In genomic region chrX:76279007-76279406, GRCh38 we compare ENCODE assay signal across 9 cellular contexts.
DNase-seq lines count a peak whose midpoint lies in the region; ATAC-seq, FAIRE-seq and TF ChIP-seq lines count a peak whose summit lies in the region.
"Had no signal": no experiment of that assay in that cellular context is flagged by ENCODE, and none has a peak within 500 bp of the region (broad histone marks: within the 10 kb centered on the region; RNA-seq: fewer than 3 reads in every experiment).

No MANE protein-coding gene starts in this region.

- no peaks in the 10 kb centered on the region for H3K27me3 Mint-ChIP-seq in naive thymus-derived CD8-positive, alpha-beta T cell
- H3K27me3 Mint-ChIP-seq: activated naive CD8-positive, alpha-beta T cell had no signal

- H3K36me3 ChIP-seq in DOHH2 (ENCODE audit: control insufficient read depth, low read length) = no peaks in the 10 kb centered on the region
- H3K36me3 ChIP-seq in upper lobe of right lung = no peaks in the 10 kb centered on the region

- peak; percentile 12 for FAIRE-seq in endometrium (lab: Jason Lieb, UNC)

- intact Hi-C loops in upper lobe of right lung (cut with DNase I) = no loop called here

- H3K4me3 Mint-ChIP-seq in naive thymus-derived CD8-positive, alpha-beta T cell = no peak overlapping the region
- H3K4me3 Mint-ChIP-seq: activated naive CD8-positive, alpha-beta T cell had no signal

- TF ChIP-seq CTCF in DOHH2 (IDR thresholded peaks at IDR 0.05; ENCODE audit: low read depth, low read length, poor library complexity, severe bottlenecking) (peak; percentile 56), WI38 (IDR thresholded peaks at IDR 0.05; ENCODE audit: low read depth, low read length) (peak; percentile 46), upper lobe of right lung (IDR thresholded peaks at IDR 0.05) (peak; percentile 54)

- H3F3A ChIP-seq in DOHH2 (ENCODE audit: control insufficient read depth, insufficient read depth) = no peaks in the 10 kb centered on the region

- peak; percentile 84 for ATAC-seq in GM21529 (IDR thresholded peaks at IDR 0.05; ENCODE audit: unreplicated experiment)
- no peak for ATAC-seq in naive thymus-derived CD8-positive, alpha-beta T cell
- ATAC-seq in upper lobe of right lung = peak; percentile 63
- no peak for ATAC-seq in HG02938 (IDR thresholded peaks at IDR 0.05; ENCODE audit: unreplicated experiment)

- DNase-seq in NCI-H2029 treated with DMSO at 0.1 percent for 48 hours (lab: John Stamatoyannopoulos, UW) (peak; percentile 0), upper lobe of right lung (no peak)
- DNase-seq in naive thymus-derived CD8-positive, alpha-beta T cell = peak in 9 of 10 donors; percentile 5 to 66 (median 32)

- no peak overlapping the region for H3K27ac Mint-ChIP-seq in naive thymus-derived CD8-positive, alpha-beta T cell
- H3K27ac Mint-ChIP-seq: activated naive CD8-positive, alpha-beta T cell had no signal

- H3K9me3 ChIP-seq in DOHH2 (ENCODE audit: control insufficient read depth, insufficient read depth, low read length) (no peaks in the 10 kb centered on the region), upper lobe of right lung (no peaks in the 10 kb centered on the region)

- no peaks in the 10 kb centered on the region for H3K9me2 ChIP-seq in DOHH2 (replicated peaks; ENCODE audit: control insufficient read depth, low read length)

- H3K79me2 ChIP-seq in DOHH2 (ENCODE audit: control insufficient read depth, low read length) = no peaks in the 10 kb centered on the region

- POLR2A ChIA-PET in naive thymus-derived CD8-positive, alpha-beta T cell (lab: Charles Lee) = no interaction called here

- no peaks in the 10 kb centered on the region for H3K27me3 ChIP-seq in DOHH2 (ENCODE audit: control insufficient read depth, low read length)
- no peaks in the 10 kb centered on the region for H3K27me3 ChIP-seq in upper lobe of right lung

- no peaks in the 10 kb centered on the region for H3K4me1 Mint-ChIP-seq in naive thymus-derived CD8-positive, alpha-beta T cell

- no peaks in the 10 kb centered on the region for H4K20me1 ChIP-seq in DOHH2 (ENCODE audit: control insufficient read depth, insufficient read depth, low read depth, low read length)

- H3K9me3 Mint-ChIP-seq in naive thymus-derived CD8-positive, alpha-beta T cell = no peaks in the 10 kb centered on the region

- no peak overlapping the region for H3K4me3 ChIP-seq in DOHH2 (ENCODE audit: low read length)
- H3K4me3 ChIP-seq in WI38 (ENCODE audit: low read depth, low read length) = no peak overlapping the region
- H3K4me3 ChIP-seq in upper lobe of right lung = no peak overlapping the region

- H3K27ac ChIP-seq in DOHH2 (ENCODE audit: low read depth, low read length) (no peak overlapping the region), upper lobe of right lung (no peak overlapping the region)

- H3K36me3 Mint-ChIP-seq in naive thymus-derived CD8-positive, alpha-beta T cell = no peaks in the 10 kb centered on the region
- H3K36me3 Mint-ChIP-seq: activated naive CD8-positive, alpha-beta T cell had no signal

- H3K4me1 ChIP-seq in DOHH2 (ENCODE audit: control insufficient read depth, low read length) = no peaks in the 10 kb centered on the region
- no peaks in the 10 kb centered on the region for H3K4me1 ChIP-seq in upper lobe of right lung

- no peak overlapping the region for H3K4me2 ChIP-seq in DOHH2 (ENCODE audit: low read length)

Comparison
In these comparisons a context has a peak if more than half of its experiments do, and no peak if none do; other contexts are left out.
1. ATAC-seq: peak in GM21529 (single experiment) and upper lobe of right lung (single experiment); none in naive thymus-derived CD8-positive, alpha-beta T cell (0 of 2) and HG02938 (single experiment).
2. Peak in every context shown above with its lines, with median percentiles within 50 percentile points of each other: CTCF ChIP-seq.